ENCODE assay signal across 23 cellular contexts in genomic region chr4:20543131-20543530, GRCh38.
"Had no signal": no experiment of that assay in that cellular context is flagged by ENCODE, and none has a peak within 500 bp of the region (broad histone marks: within the 10 kb centered on the region; RNA-seq: fewer than 3 reads in every experiment).

No MANE protein-coding gene starts in this region.

- H3K27me3 ChIP-seq: adrenal gland, SJSA1 had no signal

- H3K9me3 ChIP-seq: adrenal gland, SJSA1 had no signal

- H3K4me3 ChIP-seq: adrenal gland, SJSA1 had no signal

- H3K36me3 ChIP-seq: adrenal gland had no signal

- DNase-seq: activated CD4-positive, alpha-beta memory T cell treated with anti-CD3 and anti-CD28 coated beads, Interleukin-2, amount 10 ng/mL, durations not matched to agents 7 days and 5 days; activated CD4-positive, alpha-beta T cell treated with anti-CD3 and anti-CD28 coated beads for 1 hour; activated CD4-positive, alpha-beta T cell treated with anti-CD3 and anti-CD28 coated beads, Interleukin-2, amount 50 U/mL, for 1 hour; activated gamma-delta T cell treated with Interleukin-2 at 50 U/mL for 16 hours; activated naive CD4-positive, alpha-beta T cell treated with anti-CD3 and anti-CD28 coated beads, Interleukin-2, amount 10 ng/mL, durations not matched to agents 7 days and 5 days; activated naive CD8-positive, alpha-beta T cell treated with anti-CD3 and anti-CD28 coated beads for 36 hours; activated T-cell treated with anti-CD3 and anti-CD28 coated beads for 4 hours; activated T-cell treated with anti-CD3 and anti-CD28 coated beads, Interleukin-2, amount 50 U/mL, for 72 hours; adrenal gland; anterior cingulate cortex; cerebellar nuclear complex; Kasumi-1; KBM-7; NCI-H1092; NCI-H1417; NCI-H1694; NCI-H2029; NCI-H510A treated with DMSO at 0.1 percent for 48 hours; PC-3; SHP77; T-helper 17 cell; T-helper 9 cell had no signal

- H3K4me1 ChIP-seq: SJSA1 had no signal
